ENCODE assay signal across 1 cellular context in the genomic region with DNA sequence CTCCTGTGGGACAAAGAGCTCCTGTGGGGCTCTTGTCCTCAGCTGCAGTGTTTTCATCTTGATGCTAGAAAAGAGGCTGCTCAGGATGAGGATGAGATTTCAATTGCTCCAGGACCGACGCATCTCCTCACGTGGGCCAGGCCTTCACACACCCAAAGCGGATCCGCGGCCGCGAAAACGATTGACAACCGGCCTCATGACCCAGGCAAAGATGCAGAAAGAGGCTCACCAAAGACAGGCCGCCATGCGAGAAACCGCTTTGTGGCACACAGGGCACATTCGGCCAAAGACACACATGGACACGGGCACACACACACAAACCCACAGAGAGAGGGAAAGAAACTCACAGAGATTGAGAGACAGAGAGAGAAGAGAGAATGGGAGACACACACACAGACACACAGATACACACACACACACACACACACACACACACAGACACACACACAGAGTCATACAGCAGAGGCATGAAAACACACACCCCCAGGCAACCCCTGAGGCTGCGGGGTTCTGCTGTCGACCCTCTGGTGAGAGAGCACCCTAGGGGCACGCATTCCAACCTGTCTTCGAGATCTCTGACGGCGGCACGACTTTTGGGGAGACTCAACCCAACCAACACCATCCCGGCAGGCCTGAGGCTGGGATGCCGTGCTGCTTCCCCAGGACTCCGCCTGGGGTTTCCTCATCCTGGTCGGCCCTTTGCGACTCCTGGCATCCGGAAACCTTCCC.
TF ChIP-seq lines count a peak whose summit lies in the region.

No MANE protein-coding gene starts in this region.

TF ChIP-seq in GM23338, 12 proteins besides CTCF, POLR2A, EP300 and RAD21 (continued from another document):
- TF ChIP-seq, protein P1, sequence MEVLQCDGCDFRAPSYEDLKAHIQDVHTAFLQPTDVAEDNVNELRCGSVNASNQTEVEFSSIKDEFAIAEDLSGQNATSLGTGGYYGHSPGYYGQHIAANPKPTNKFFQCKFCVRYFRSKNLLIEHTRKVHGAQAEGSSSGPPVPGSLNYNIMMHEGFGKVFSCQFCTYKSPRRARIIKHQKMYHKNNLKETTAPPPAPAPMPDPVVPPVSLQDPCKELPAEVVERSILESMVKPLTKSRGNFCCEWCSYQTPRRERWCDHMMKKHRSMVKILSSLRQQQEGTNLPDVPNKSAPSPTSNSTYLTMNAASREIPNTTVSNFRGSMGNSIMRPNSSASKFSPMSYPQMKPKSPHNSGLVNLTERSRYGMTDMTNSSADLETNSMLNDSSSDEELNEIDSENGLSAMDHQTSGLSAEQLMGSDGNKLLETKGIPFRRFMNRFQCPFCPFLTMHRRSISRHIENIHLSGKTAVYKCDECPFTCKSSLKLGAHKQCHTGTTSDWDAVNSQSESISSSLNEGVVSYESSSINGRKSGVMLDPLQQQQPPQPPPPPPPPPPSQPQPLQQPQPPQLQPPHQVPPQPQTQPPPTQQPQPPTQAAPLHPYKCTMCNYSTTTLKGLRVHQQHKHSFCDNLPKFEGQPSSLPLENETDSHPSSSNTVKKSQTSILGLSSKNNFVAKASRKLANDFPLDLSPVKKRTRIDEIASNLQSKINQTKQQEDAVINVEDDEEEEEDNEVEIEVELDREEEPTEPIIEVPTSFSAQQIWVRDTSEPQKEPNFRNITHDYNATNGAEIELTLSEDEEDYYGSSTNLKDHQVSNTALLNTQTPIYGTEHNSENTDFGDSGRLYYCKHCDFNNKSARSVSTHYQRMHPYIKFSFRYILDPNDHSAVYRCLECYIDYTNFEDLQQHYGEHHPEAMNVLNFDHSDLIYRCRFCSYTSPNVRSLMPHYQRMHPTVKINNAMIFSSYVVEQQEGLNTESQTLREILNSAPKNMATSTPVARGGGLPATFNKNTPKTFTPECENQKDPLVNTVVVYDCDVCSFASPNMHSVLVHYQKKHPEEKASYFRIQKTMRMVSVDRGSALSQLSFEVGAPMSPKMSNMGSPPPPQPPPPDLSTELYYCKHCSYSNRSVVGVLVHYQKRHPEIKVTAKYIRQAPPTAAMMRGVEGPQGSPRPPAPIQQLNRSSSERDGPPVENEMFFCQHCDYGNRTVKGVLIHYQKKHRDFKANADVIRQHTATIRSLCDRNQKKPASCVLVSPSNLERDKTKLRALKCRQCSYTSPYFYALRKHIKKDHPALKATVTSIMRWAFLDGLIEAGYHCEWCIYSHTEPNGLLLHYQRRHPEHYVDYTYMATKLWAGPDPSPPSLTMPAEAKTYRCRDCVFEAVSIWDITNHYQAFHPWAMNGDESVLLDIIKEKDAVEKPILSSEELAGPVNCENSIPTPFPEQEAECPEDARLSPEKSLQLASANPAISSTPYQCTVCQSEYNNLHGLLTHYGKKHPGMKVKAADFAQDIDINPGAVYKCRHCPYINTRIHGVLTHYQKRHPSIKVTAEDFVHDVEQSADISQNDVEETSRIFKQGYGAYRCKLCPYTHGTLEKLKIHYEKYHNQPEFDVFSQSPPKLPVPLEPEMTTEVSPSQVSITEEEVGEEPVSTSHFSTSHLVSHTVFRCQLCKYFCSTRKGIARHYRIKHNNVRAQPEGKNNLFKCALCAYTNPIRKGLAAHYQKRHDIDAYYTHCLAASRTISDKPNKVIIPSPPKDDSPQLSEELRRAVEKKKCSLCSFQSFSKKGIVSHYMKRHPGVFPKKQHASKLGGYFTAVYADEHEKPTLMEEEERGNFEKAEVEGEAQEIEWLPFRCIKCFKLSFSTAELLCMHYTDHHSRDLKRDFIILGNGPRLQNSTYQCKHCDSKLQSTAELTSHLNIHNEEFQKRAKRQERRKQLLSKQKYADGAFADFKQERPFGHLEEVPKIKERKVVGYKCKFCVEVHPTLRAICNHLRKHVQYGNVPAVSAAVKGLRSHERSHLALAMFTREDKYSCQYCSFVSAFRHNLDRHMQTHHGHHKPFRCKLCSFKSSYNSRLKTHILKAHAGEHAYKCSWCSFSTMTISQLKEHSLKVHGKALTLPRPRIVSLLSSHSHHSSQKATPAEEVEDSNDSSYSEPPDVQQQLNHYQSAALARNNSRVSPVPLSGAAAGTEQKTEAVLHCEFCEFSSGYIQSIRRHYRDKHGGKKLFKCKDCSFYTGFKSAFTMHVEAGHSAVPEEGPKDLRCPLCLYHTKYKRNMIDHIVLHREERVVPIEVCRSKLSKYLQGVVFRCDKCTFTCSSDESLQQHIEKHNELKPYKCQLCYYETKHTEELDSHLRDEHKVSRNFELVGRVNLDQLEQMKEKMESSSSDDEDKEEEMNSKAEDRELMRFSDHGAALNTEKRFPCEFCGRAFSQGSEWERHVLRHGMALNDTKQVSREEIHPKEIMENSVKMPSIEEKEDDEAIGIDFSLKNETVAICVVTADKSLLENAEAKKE (CRISPR knock-in tag; IDR thresholded peaks at IDR 0.05) = no peak
- TF ChIP-seq JUNB (IDR thresholded peaks at IDR 0.05; ENCODE audit: unreplicated experiment) (no peak), CREB1 (CRISPR knock-in tag; IDR thresholded peaks at IDR 0.05; ENCODE audit: low read depth) (no peak)
